In genomic region chr1:155126494-155127104, GRCh38 we compare ENCODE assay signal across 6 cellular contexts. TPM values are rescaled to one million over a fixed set of nuclear protein-coding genes. Genes with fewer than 3 reads are reported as not detected.
DNase-seq lines count a peak whose midpoint lies in the region; ATAC-seq and TF ChIP-seq lines count a peak whose summit lies in the region.

No MANE protein-coding gene starts in this region.

- DNase-seq in Right ventricle myocardium inferior (ENCODE audit: missing footprints), result no peak
- DNase-seq in cardiac septum (ENCODE audit: low spot score), result no peak
- DNase-seq in adrenal gland, result peak in 3 of 7 donors; percentile 25 to 33 (median 26)
- DNase-seq in left lobe of liver (ENCODE audit: low spot score), result peak; percentile 79
- peak; percentile 56 for DNase-seq in transverse colon
- DNase-seq in A172 (ENCODE audit: low spot score), result no peak

- no peak for TF ChIP-seq POLR2A in adrenal gland (IDR thresholded peaks at IDR 0.05)
- no peak for TF ChIP-seq POLR2A in transverse colon (IDR thresholded peaks at IDR 0.05)

- WGBS in adrenal gland, 4 donors, result 9 to 14% (median 11%) methylated on average over 19 to 36 of the region's 36 CpGs
- 5% methylated on average over 36 of the region's 36 CpGs; no CpG with 5 or more reads in 1 of the 2 donors for WGBS in transverse colon (ENCODE audit: low coverage in 1 of 2), 2 donors

- H3K4me3 ChIP-seq in adrenal gland (peak overlapping the region in 2 of 4 donors; percentile 45 to 71), transverse colon (peak overlapping the region in 3 of 4 donors; percentile 53 to 71 (median 70))

- H3K27ac ChIP-seq in adrenal gland (peak overlapping the region in 3 of 5 donors; percentile 46 to 81 (median 70)), transverse colon (peak overlapping the region; percentile 93 to 100 (median 94))

- TF ChIP-seq EP300 in transverse colon (IDR thresholded peaks at IDR 0.05; ENCODE audit: low read depth), result no peak

- TF ChIP-seq CTCF in adrenal gland (IDR thresholded peaks at IDR 0.05) (no peak), transverse colon (IDR thresholded peaks at IDR 0.05) (peak in 1 of 5 experiments; percentile 7)

- ATAC-seq in Right ventricle myocardium inferior (peak; percentile 0), left lobe of liver (peak; percentile 16)

- H3K4me1 ChIP-seq in adrenal gland (replicated peaks in 1 of 2) (peaks cover 28 to 39% of the 10 kb centered on the region in 2 donors), transverse colon (peaks cover 14 to 79% (median 66%) of the 10 kb centered on the region in 4 donors)

- in situ Hi-C loops in transverse colon (cut with MboI; ENCODE audit: low pct_ligation_motif_present in 1 of 4, low pct_unique_long_range_greater_than_20kb in 1 of 4, low sequenced_read_pairs in 3 of 4), result no loop called here

- no peaks in the 10 kb centered on the region for H3K9me3 ChIP-seq in adrenal gland (replicated peaks in 1 of 3)
- H3K9me3 ChIP-seq in transverse colon, result no peaks in the 10 kb centered on the region

- H3K27me3 ChIP-seq in adrenal gland, result no peaks in the 10 kb centered on the region
- H3K27me3 ChIP-seq in transverse colon, result no peaks in the 10 kb centered on the region

- intact Hi-C loops in Right ventricle myocardium inferior (cut with DNase I) (loop anchor here (2.0 kb wide), 1 partner anchor 32 kb away; no protein-coding TSS in a partner anchor), cardiac septum (cut with DNase I) (loop anchor here (2.0 kb wide), 1 partner anchor 32 kb away; no protein-coding TSS in a partner anchor), adrenal gland (cut with DNase I) (loop anchor here in 1 of 2 donors (5.0 kb wide), 1 partner anchor 34 kb away; no protein-coding TSS in a partner anchor), transverse colon (cut with DNase I; ENCODE audit: low total_unique reads) (loop anchor here (5.0 kb wide), 1 partner anchor 34 kb away; no protein-coding TSS in a partner anchor)

- H3K36me3 ChIP-seq in adrenal gland (replicated peaks in 1 of 2), result peaks cover 0 to 5% of the 10 kb centered on the region in 2 donors
- peaks cover 0 to 2% (median 1%) of the 10 kb centered on the region in 4 donors for H3K36me3 ChIP-seq in transverse colon

RNA-seq across cellular contexts. Expression of gene EFNA1, which starts 1.1 kb away (rescaled TPM):
- total RNA-seq in Right ventricle myocardium inferior (43.9 TPM), cardiac septum (30.2 TPM), adrenal gland (10 to 100 TPM; 16.3 to 49.7 (median 31.0) TPM), left lobe of liver (85.1 TPM), transverse colon (100 to 1,000 TPM in 1 of 4 donors, 10 to 100 TPM in 3; 18.5 to 108 (median 62.7) TPM)
- 10 to 100 TPM in 2 of 3 donors, 1 to 10 TPM in 1; 6.6 to 35.9 (median 30.2) TPM for polyA plus RNA-seq in adrenal gland
- 17.0 and 17.9 TPM in 2 replicates for total RNA-seq in A172 (2014; rRNA removed; shearing (Covaris generic))

RNA-seq across cellular contexts. Expression of gene SLC50A1, which starts 9.1 kb away (rescaled TPM):
- total RNA-seq in Right ventricle myocardium inferior (9.3 TPM), cardiac septum (11.2 TPM), adrenal gland (100 to 1,000 TPM in 1 of 8 donors, 10 to 100 TPM in 7; 31.7 to 108 (median 49.9) TPM), left lobe of liver (22.4 TPM), transverse colon (100 to 1,000 TPM in 1 of 4 donors, 10 to 100 TPM in 2, 1 to 10 TPM in 1; 5.2 to 199 (median 44.4) TPM)
- polyA plus RNA-seq in adrenal gland, result 100 to 1,000 TPM in 1 of 3 donors, 10 to 100 TPM in 2; 55.2 to 172 (median 61.8) TPM
- 30.4 and 39.8 TPM in 2 replicates for total RNA-seq in A172 (2014; rRNA removed; shearing (Covaris generic))

RNA-seq across cellular contexts. Expression of gene DPM3, which starts 13.7 kb away (rescaled TPM):
- 55.7 TPM for total RNA-seq in Right ventricle myocardium inferior
- 56.3 TPM for total RNA-seq in cardiac septum
- total RNA-seq in adrenal gland, result 100 to 1,000 TPM; 136 to 192 (median 163) TPM
- 1,000 to 10,000 TPM in 2 of 3 donors, 1 to 10 TPM in 1; 6.8 to 1,427 (median 1,371) TPM for polyA plus RNA-seq in adrenal gland
- 76.8 TPM for total RNA-seq in left lobe of liver
- 100 to 1,000 TPM in 1 of 4 donors, 10 to 100 TPM in 2, 1 to 10 TPM in 1; 7.2 to 130 (median 62.6) TPM for total RNA-seq in transverse colon
- total RNA-seq in A172 (2014; rRNA removed; shearing (Covaris generic)), result 37.4 and 116 TPM in 2 replicates

RNA-seq across cellular contexts. Expression of gene KRTCAP2, which starts 46.5 kb away (rescaled TPM):
- total RNA-seq in Right ventricle myocardium inferior (118 TPM), cardiac septum (112 TPM), adrenal gland (100 to 1,000 TPM in 7 of 8 donors, 10 to 100 TPM in 1; 76.1 to 252 (median 169) TPM), left lobe of liver (75.6 TPM), transverse colon (100 to 1,000 TPM; 106 to 240 (median 131) TPM)
- polyA plus RNA-seq in adrenal gland, result 100 to 1,000 TPM; 383 to 806 (median 704) TPM
- total RNA-seq in A172 (2014; rRNA removed; shearing (Covaris generic)), result 122 and 126 TPM in 2 replicates

RNA-seq across cellular contexts. Expression of gene TRIM46, which starts 47.0 kb away (rescaled TPM):
- total RNA-seq in Right ventricle myocardium inferior (0.16 TPM), cardiac septum (not detected), adrenal gland (under 1 TPM in 6 of 8 donors, not detected in 2; 0.19 to 0.96 (median 0.55) TPM), left lobe of liver (0.23 TPM), transverse colon (under 1 TPM in 2 of 4 donors, not detected in 2; 0.41 to 0.48 TPM)
- 1 to 10 TPM in 2 of 3 donors, under 1 TPM in 1; 0.38 to 5.6 (median 1.2) TPM for polyA plus RNA-seq in adrenal gland
- total RNA-seq in A172 (2014; rRNA removed; shearing (Covaris generic)), result 1.1 and 3.4 TPM in 2 replicates

Comparison
In these comparisons a context has a peak if more than half of its experiments do, and no peak if none do; other contexts are left out.
1. DNase-seq: peak in left lobe of liver (single experiment) and transverse colon (single experiment); none in Right ventricle myocardium inferior (single experiment), cardiac septum (single experiment) and A172 (single experiment).